Comparison of ENCODE assay signal across 20 cellular contexts in the genomic region with DNA sequence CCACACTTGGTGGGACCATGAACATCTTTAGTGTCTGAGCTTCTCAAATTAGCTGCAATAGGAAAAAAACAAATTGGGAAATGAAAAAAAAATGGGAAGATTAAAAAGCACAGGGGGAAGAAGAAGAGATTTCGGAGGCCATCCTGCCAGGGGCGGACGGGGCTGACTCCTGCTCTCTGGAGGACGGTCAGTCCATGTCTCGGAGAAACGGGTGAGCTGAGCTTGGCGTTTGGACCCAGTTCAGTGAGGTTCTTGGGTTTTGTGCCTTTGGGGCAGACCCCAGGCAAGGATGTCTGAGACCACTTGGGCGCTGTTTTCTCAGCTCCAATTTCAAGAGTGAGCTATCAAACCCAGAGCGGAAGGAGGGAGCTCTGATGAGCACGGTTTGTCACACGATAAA.
A peak's percentile ranks its signal among the peaks of the same experiment; 100 is the strongest.
DNase-seq lines count a peak whose midpoint lies in the region; ATAC-seq, FAIRE-seq and TF ChIP-seq lines count a peak whose summit lies in the region.
"Had no signal": no experiment of that assay in that cellular context is flagged by ENCODE, and none has a peak within 500 bp of the region (broad histone marks: within the 10 kb centered on the region; RNA-seq: fewer than 3 reads in every experiment).

No MANE protein-coding gene starts in this region.

- no peak overlapping the region for H3K4me3 Mint-ChIP-seq in stimulated activated effector memory CD8-positive, alpha-beta T cell treated with anti-CD3 and anti-CD28 coated beads, Interleukin-12 subunit alpha, Interleukin-12 subunit beta, amount 100 ng/mL, for 72 hours
- H3K4me3 Mint-ChIP-seq: CD14-positive monocyte; CD8-positive, alpha-beta T cell; H9 had no signal

- H3K9me3 ChIP-seq in right atrium auricular region = no peaks in the 10 kb centered on the region

- H3K27ac ChIP-seq in right atrium auricular region (no peak overlapping the region), coronary artery (no peak overlapping the region)

- peaks cover 6% of the 10 kb centered on the region for H3K4me1 Mint-ChIP-seq in stimulated activated effector memory CD8-positive, alpha-beta T cell treated with anti-CD3 and anti-CD28 coated beads, Interleukin-12 subunit alpha, Interleukin-12 subunit beta, amount 100 ng/mL, for 72 hours

- no peaks in the 10 kb centered on the region for H3K4me1 ChIP-seq in right atrium auricular region

- H3K36me3 Mint-ChIP-seq in stimulated activated effector memory CD8-positive, alpha-beta T cell treated with anti-CD3 and anti-CD28 coated beads, Interleukin-12 subunit alpha, Interleukin-12 subunit beta, amount 100 ng/mL, for 72 hours = peaks cover 18% of the 10 kb centered on the region

- TF ChIP-seq POLR2A in GM12892 (IDR thresholded peaks at IDR 0.05; ENCODE audit: low read depth, low read length) = no peak

- DNase-seq in right atrium auricular region (ENCODE audit: low spot score) (peak; percentile 47), cardiac septum (ENCODE audit: low spot score) (no peak), coronary artery (ENCODE audit: low spot score) (peak; percentile 19), GM13977 (ENCODE audit: low spot score) (no peak), GM12892 (ENCODE audit: insufficient read length) (no peak)
- no peak for DNase-seq in stimulated activated effector memory CD8-positive, alpha-beta T cell treated with anti-CD3 and anti-CD28 coated beads, Interleukin-12 subunit alpha, Interleukin-12 subunit beta, amount 100 ng/mL, for 72 hours (ENCODE audit: low spot score in 2 of 2)
- DNase-seq: COR-L47, DMS153, DMS79 treated with DMSO at 0.1 percent for 48 hours, EL, GOT3, H9, IMR-90 had no signal

- H3K9me3 Mint-ChIP-seq in stimulated activated effector memory CD8-positive, alpha-beta T cell treated with anti-CD3 and anti-CD28 coated beads, Interleukin-12 subunit alpha, Interleukin-12 subunit beta, amount 100 ng/mL, for 72 hours = no peaks in the 10 kb centered on the region
- H3K9me3 Mint-ChIP-seq: CD8-positive, alpha-beta T cell; H9 had no signal

- no peak for ATAC-seq in stimulated activated effector memory CD8-positive, alpha-beta T cell treated with anti-CD3 and anti-CD28 coated beads, Interleukin-12 subunit alpha, Interleukin-12 subunit beta, amount 100 ng/mL, for 72 hours
- ATAC-seq in GM21717 (IDR thresholded peaks at IDR 0.05; ENCODE audit: unreplicated experiment) = no peak
- ATAC-seq: CD8-positive, alpha-beta T cell had no signal

- no peaks in the 10 kb centered on the region for H3K27me3 ChIP-seq in right atrium auricular region

- no peak for TF ChIP-seq CTCF in right atrium auricular region (IDR thresholded peaks at IDR 0.05)
- TF ChIP-seq CTCF in coronary artery (IDR thresholded peaks at IDR 0.05) = no peak
- TF ChIP-seq CTCF in GM13977 (IDR thresholded peaks at IDR 0.05; ENCODE audit: extremely low read depth, insufficient read depth, missing control alignments) = no peak

- peak overlapping the region; percentile 36 for H3K27ac Mint-ChIP-seq in stimulated activated effector memory CD8-positive, alpha-beta T cell treated with anti-CD3 and anti-CD28 coated beads, Interleukin-12 subunit alpha, Interleukin-12 subunit beta, amount 100 ng/mL, for 72 hours
- H3K27ac Mint-ChIP-seq: CD8-positive, alpha-beta T cell; H9 had no signal

- in situ Hi-C loops in GM13977 (cut with MboI; ENCODE audit: low pct_unique_long_range_greater_than_20kb, low sequenced_read_pairs, unreplicated experiment) = no loop called here

- H3K36me3 ChIP-seq in right atrium auricular region = no peaks in the 10 kb centered on the region

- no peak overlapping the region for H3K4me3 ChIP-seq in right atrium auricular region
- H3K4me3 ChIP-seq in coronary artery = no peak overlapping the region

- no peak for FAIRE-seq in GM12892 (lab: Jason Lieb, UNC)
- FAIRE-seq: A204.1, D721Med, G401.6, GM18507 had no signal

- intact Hi-C loops in cardiac septum (cut with DNase I) = no loop called here

Comparison
In these comparisons a context has a peak if more than half of its experiments do, and no peak if none do; other contexts are left out.
1. DNase-seq: peak in right atrium auricular region (single experiment) and coronary artery (single experiment); none in cardiac septum (single experiment), stimulated activated effector memory CD8-positive, alpha-beta T cell treated with anti-CD3 and anti-CD28 coated beads, Interleukin-12 subunit alpha, Interleukin-12 subunit beta, amount 100 ng/mL, for 72 hours (0 of 2), GM13977 (single experiment) and GM12892 (single experiment).